In the genomic region with DNA sequence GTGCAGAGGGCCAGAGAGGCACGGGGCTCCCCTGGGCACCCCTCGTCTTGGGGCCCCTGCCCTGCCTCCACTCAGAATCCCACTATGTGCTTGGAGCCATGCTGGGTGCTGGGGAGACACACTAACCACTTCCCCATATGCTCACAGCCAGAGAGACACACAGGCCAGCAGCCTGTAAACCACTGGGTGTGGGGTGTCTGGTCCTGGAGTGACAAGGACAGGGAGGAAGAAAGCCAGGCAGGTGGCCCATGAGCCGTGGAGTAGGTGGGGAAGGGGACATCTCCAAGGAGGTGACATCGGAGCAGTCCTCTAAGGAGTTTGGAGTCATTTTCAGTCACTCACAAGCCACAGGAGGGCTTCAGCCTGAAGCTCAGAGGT, we compare ENCODE assay signal across 13 cellular contexts. TPM values are rescaled to one million over a fixed set of nuclear protein-coding genes. Genes with fewer than 3 reads are reported as not detected.
DNase-seq lines count a peak whose midpoint lies in the region; ATAC-seq, FAIRE-seq and TF ChIP-seq lines count a peak whose summit lies in the region.
"Had no signal": no experiment of that assay in that cellular context is flagged by ENCODE, and none has a peak within 500 bp of the region (broad histone marks: within the 10 kb centered on the region; RNA-seq: fewer than 3 reads in every experiment).

No MANE protein-coding gene starts in this region.

- H4K91ac ChIP-seq in H9 (ENCODE audit: insufficient read length, low read depth, low read length) = no peak overlapping the region

- peaks cover 87% of the 10 kb centered on the region for H3K27me3 Mint-ChIP-seq in H9 (ENCODE audit: low read depth)
- H3K27me3 Mint-ChIP-seq: activated T-helper 17 cell treated with anti-CD3 and anti-CD28 coated beads, Interleukin-2, amount 50 U/mL, for 72 hours had no signal

- no peak overlapping the region for H3K56ac ChIP-seq in H9 (ENCODE audit: insufficient read length, low read depth, low read length)

- no peaks in the 10 kb centered on the region; the same call in 1 of the 2 replicates for H3K27me3 ChIP-seq in H9 (ENCODE audit: insufficient read depth, low read length)
- no peaks in the 10 kb centered on the region for H3K27me3 ChIP-seq in adipocyte (replicated peaks; ENCODE audit: control insufficient read depth, insufficient read depth, low read length)
- peaks cover 0 to 17% (median 4%) of the 10 kb centered on the region in 3 donors for H3K27me3 ChIP-seq in skeletal muscle tissue (ENCODE audit: control insufficient read depth in 3 of 3, insufficient read depth in 3 of 3, low read length in 3 of 3)

- no peak overlapping the region for H3T11ph ChIP-seq in H9 (ENCODE audit: low read length)

- no peak overlapping the region for H2AFZ ChIP-seq in H9 (ENCODE audit: low read length)

- H3K36me3 ChIP-seq in adipocyte (ENCODE audit: control insufficient read depth, insufficient read depth, low read length, severe bottlenecking) = no peaks in the 10 kb centered on the region
- H3K36me3 ChIP-seq in skeletal muscle tissue (ENCODE audit: control insufficient read depth in 3 of 3, insufficient read depth in 3 of 3, low read length in 3 of 3) = no peaks in the 10 kb centered on the region

- H3K14ac ChIP-seq in H9 (ENCODE audit: insufficient read depth, low read length) = peak overlapping the region; percentile 58

- H3K4me1 ChIP-seq in H9 (ENCODE audit: insufficient read depth, low read length) (peaks cover 3% of the 10 kb centered on the region; the same call in 1 of the 2 replicates), adipocyte (ENCODE audit: control insufficient read depth, insufficient read depth, low read length) (peaks cover 28% of the 10 kb centered on the region), skeletal muscle tissue (ENCODE audit: control insufficient read depth in 3 of 3, insufficient read depth in 3 of 3, low read length in 3 of 3) (peaks cover 35 to 45% (median 36%) of the 10 kb centered on the region in 3 donors)

- H3K4me3 Mint-ChIP-seq in H9 = no peak overlapping the region
- H3K4me3 Mint-ChIP-seq: activated T-helper 17 cell treated with anti-CD3 and anti-CD28 coated beads, Interleukin-2, amount 50 U/mL, for 72 hours; endodermal cell; IgD-negative memory B cell had no signal

- no peak overlapping the region for H2BK12ac ChIP-seq in H9 (ENCODE audit: insufficient read length, low read depth, low read length)

- FAIRE-seq in RCC 7860 (lab: Jason Lieb, UNC) = no peak
- FAIRE-seq: TTC549 had no signal

- no peak overlapping the region for H4K5ac ChIP-seq in H9 (ENCODE audit: insufficient read length, low read depth, low read length)

- H3K9ac ChIP-seq in H9 (ENCODE audit: extremely low read depth, insufficient read length, low read length) (no peak overlapping the region), adipocyte (ENCODE audit: low read length) (peak overlapping the region; percentile 85), skeletal muscle tissue (ENCODE audit: low read depth in 1 of 3, low read length in 3 of 3) (peak overlapping the region in 1 of 3 donors; percentile 50)

- no peak overlapping the region for H3K18ac ChIP-seq in H9 (ENCODE audit: insufficient read length, low read depth, low read length)

- DNase-seq in H9 (no peak), adipocyte (ENCODE audit: low read depth) (no peak), left lobe of liver (ENCODE audit: low spot score) (no peak), RCC 7860 (ENCODE audit: low spot score) (no peak), HuH-7 (ENCODE audit: low spot score) (no peak), GM03348 (ENCODE audit: low spot score) (no peak)
- DNase-seq: endodermal cell, NCI-H446 treated with DMSO at 0.1 percent for 48 hours had no signal

- H3K23ac ChIP-seq in H9 (ENCODE audit: insufficient read length, low read depth, low read length) = no peak overlapping the region

- no peak overlapping the region for H3K4me2 ChIP-seq in H9 (ENCODE audit: insufficient read depth, insufficient read length, low read length)

- H3K27ac Mint-ChIP-seq in H9 = 0 out of 7 replicates have a peak overlapping the region, but pooled peaks of 1 of the 3 experiments have one; percentile 53
- H3K27ac Mint-ChIP-seq: activated T-helper 17 cell treated with anti-CD3 and anti-CD28 coated beads, Interleukin-2, amount 50 U/mL, for 72 hours; endodermal cell; IgD-negative memory B cell had no signal

- H2BK120ac ChIP-seq in H9 (ENCODE audit: low read depth, low read length, poor library complexity, severe bottlenecking) = no peak overlapping the region

- H3K4ac ChIP-seq in H9 (ENCODE audit: low read depth, low read length) = no peak overlapping the region

- H2AK5ac ChIP-seq in H9 (ENCODE audit: insufficient read length, low read length) = no peak overlapping the region

- H3K4me3 ChIP-seq in adipocyte (ENCODE audit: low read length) (no peak overlapping the region), skeletal muscle tissue (ENCODE audit: low read length in 3 of 3) (peak overlapping the region in 1 of 3 donors; percentile 29)

- ATAC-seq in left lobe of liver (peak; percentile 36), HG03045 (IDR thresholded peaks at IDR 0.05; ENCODE audit: unreplicated experiment) (no peak)
- ATAC-seq: activated T-helper 17 cell treated with anti-CD3 and anti-CD28 coated beads, Interleukin-2, amount 50 U/mL, for 72 hours had no signal

- H2BK15ac ChIP-seq in H9 (ENCODE audit: low read depth, low read length) = no peak overlapping the region

- no peaks in the 10 kb centered on the region for H3K79me1 ChIP-seq in H9 (ENCODE audit: insufficient read depth, low read depth, low read length, poor library complexity, severe bottlenecking)

- no peaks in the 10 kb centered on the region for H4K20me1 ChIP-seq in H9 (ENCODE audit: control insufficient read depth, insufficient read depth, insufficient read length)

- no peak for TF ChIP-seq CTCF in H9 (conservative IDR thresholded peaks at IDR 0.05)

- H3K23me2 ChIP-seq in H9 (ENCODE audit: insufficient read length, low read depth, low read length, poor library complexity, severe bottlenecking) = no peaks in the 10 kb centered on the region

- no peak overlapping the region for H2BK20ac ChIP-seq in H9 (ENCODE audit: low read depth, low read length, poor library complexity, severe bottlenecking)

- H3K27ac ChIP-seq in H9 (ENCODE audit: insufficient read length, low read depth, low read length) (no peak overlapping the region), skeletal muscle tissue (ENCODE audit: low read depth, low read length) (peak overlapping the region; percentile 83)

- H3K9me3 ChIP-seq in H9 (ENCODE audit: control insufficient read depth, low read depth, low read length) = no peaks in the 10 kb centered on the region
- peaks cover 31% of the 10 kb centered on the region for H3K9me3 ChIP-seq in adipocyte (ENCODE audit: control insufficient read depth, low read length)
- peaks cover 2 to 6% (median 4%) of the 10 kb centered on the region in 3 donors for H3K9me3 ChIP-seq in skeletal muscle tissue (ENCODE audit: control insufficient read depth in 3 of 3, low read length in 3 of 3)

- no peak overlapping the region for H4K8ac ChIP-seq in H9 (replicated peaks; ENCODE audit: insufficient read length, low read depth, low read length)

- H2BK5ac ChIP-seq in H9 (ENCODE audit: insufficient read length, low read length) = no peak overlapping the region

- H3K9me3 Mint-ChIP-seq in H9 = peaks cover 35% of the 10 kb centered on the region in 2 experiments

- no CpG with 5 or more reads among the region's 4 CpGs for WGBS in H9 (ENCODE audit: extremely low coverage, insufficient read length, low lambda C conversion rate)

- H3K4me1 Mint-ChIP-seq in H9 = peaks cover 18% of the 10 kb centered on the region in 2 experiments
- H3K4me1 Mint-ChIP-seq: activated T-helper 17 cell treated with anti-CD3 and anti-CD28 coated beads, Interleukin-2, amount 50 U/mL, for 72 hours; endodermal cell had no signal

- no peaks in the 10 kb centered on the region for H3K79me2 ChIP-seq in H9 (ENCODE audit: insufficient read depth, low read length)

- H3K36me3 Mint-ChIP-seq in H9 (ENCODE audit: insufficient read depth in 1 of 3, low read depth in 3 of 3) = peaks cover 16 to 35% (median 27%) of the 10 kb centered on the region in 3 experiments

RNA-seq across cellular contexts. Expression of a gene that starts 58.9 kb away (rescaled TPM):
- total RNA-seq in H9 (2021) (15.4 and 17.8 TPM in 2 replicates), left lobe of liver (8.4 TPM), skeletal muscle tissue (209 TPM)

Comparison
In these comparisons a context has a peak if more than half of its experiments do, and no peak if none do; other contexts are left out.
1. RNA of a gene that starts 58.9 kb away (total RNA-seq): 209 TPM in skeletal muscle tissue (single experiment); 15.4 to 17.8 TPM in H9 and 8.4 TPM in left lobe of liver (single experiment); every median in the first group is over 10 times any median in the second.